In the genomic region with DNA sequence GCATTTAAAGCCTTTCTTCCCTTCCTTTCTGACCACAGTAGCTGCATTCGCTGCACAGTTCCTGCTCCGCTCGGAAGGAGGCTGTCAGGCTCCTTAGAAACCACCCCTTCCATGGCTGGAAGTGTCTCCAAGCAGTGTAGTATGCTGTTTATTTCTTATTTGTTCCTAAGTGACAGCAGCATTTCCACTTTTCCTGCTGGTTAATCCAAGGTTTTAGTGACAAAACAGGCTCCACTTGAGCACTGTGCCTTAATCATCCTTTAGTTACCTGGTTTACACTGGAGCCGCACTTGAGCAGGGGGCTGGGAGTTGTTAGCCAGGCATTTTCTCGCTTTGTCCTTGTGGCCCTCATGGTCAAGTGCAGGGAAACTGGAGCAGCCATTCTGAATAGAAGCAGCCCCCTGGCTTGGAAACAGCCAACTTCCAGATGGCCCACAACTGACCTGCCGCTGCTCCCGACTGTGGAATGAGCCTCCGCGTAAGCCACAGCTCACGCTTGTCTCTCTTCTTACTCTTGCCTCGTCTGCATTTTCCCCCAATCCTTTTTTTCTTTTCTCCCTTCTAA, we compare ENCODE assay signal across 17 cellular contexts.
DNase-seq lines count a peak whose midpoint lies in the region; ATAC-seq and TF ChIP-seq lines count a peak whose summit lies in the region.
"Had no signal": no experiment of that assay in that cellular context is flagged by ENCODE, and none has a peak within 500 bp of the region (broad histone marks: within the 10 kb centered on the region; RNA-seq: fewer than 3 reads in every experiment).

No MANE protein-coding gene starts in this region.

- H3K36me3 Mint-ChIP-seq in endothelial cell (ENCODE audit: low read depth, unreplicated experiment), result peaks cover 4% of the 10 kb centered on the region
- H3K36me3 Mint-ChIP-seq: CD8-positive, alpha-beta T cell had no signal

- DNase-seq in NCI-H748 (lab: John Stamatoyannopoulos, UW; ENCODE audit: unreplicated experiment) (peak; percentile 56), NCI-H748 treated with DMSO at 0.1 percent for 48 hours (lab: John Stamatoyannopoulos, UW) (no peak), SK-MEL-5 (ENCODE audit: low read depth, low spot score) (peak; percentile 6), endothelial cell (ENCODE audit: low spot score) (no peak), retina (peak; percentile 66), substantia nigra (lab: John Stamatoyannopoulos, UW) (no peak), AG08396 (ENCODE audit: low spot score) (no peak)
- DNase-seq: CD8-positive, alpha-beta T cell; GF-D8; GM23248; HFFc6; NCI-H1092; NCI-H187 treated with DMSO at 0.1 percent for 48 hours; NCI-H82; SIG-M5 had no signal

- no peak overlapping the region for H3K27ac ChIP-seq in substantia nigra (ENCODE audit: low read depth, low read length, poor library complexity, severe bottlenecking)
- H3K27ac ChIP-seq: GM23248 had no signal

- H3K27me3 Mint-ChIP-seq in endothelial cell (ENCODE audit: unreplicated experiment), result peaks cover 2% of the 10 kb centered on the region
- H3K27me3 Mint-ChIP-seq: B cell had no signal

- in situ Hi-C loops in SK-MEL-5 (cut with HindIII; ENCODE audit: low pct_unique_long_range_greater_than_20kb, low sequenced_read_pairs), result no loop called here

- H3K4me1 Mint-ChIP-seq in endothelial cell (ENCODE audit: unreplicated experiment), result peaks cover 36% of the 10 kb centered on the region
- H3K4me1 Mint-ChIP-seq: B cell had no signal

- no peak for ATAC-seq in GM21825 (IDR thresholded peaks at IDR 0.05; ENCODE audit: unreplicated experiment)
- ATAC-seq: CD8-positive, alpha-beta T cell had no signal

- peak overlapping the region; percentile 61 for H3K4me3 Mint-ChIP-seq in endothelial cell (ENCODE audit: unreplicated experiment)
- H3K4me3 Mint-ChIP-seq: B cell; CD8-positive, alpha-beta T cell; HFFc6 had no signal

- H3K9me3 Mint-ChIP-seq in endothelial cell (ENCODE audit: unreplicated experiment), result no peaks in the 10 kb centered on the region
- H3K9me3 Mint-ChIP-seq: HFFc6 had no signal

- peak overlapping the region; percentile 24 for H3K27ac Mint-ChIP-seq in endothelial cell (ENCODE audit: unreplicated experiment)
- H3K27ac Mint-ChIP-seq: B cell; CD8-positive, alpha-beta T cell; HFFc6 had no signal

- no peak for TF ChIP-seq CTCF in endothelial cell (IDR thresholded peaks at IDR 0.05; ENCODE audit: unreplicated experiment)

Comparison
In these comparisons a context has a peak if more than half of its experiments do, and no peak if none do; other contexts are left out.
1. DNase-seq: peak in NCI-H748 (single experiment), SK-MEL-5 (single experiment) and retina (single experiment); none in NCI-H748 treated with DMSO at 0.1 percent for 48 hours (single experiment), endothelial cell (single experiment), substantia nigra (0 of 49) and AG08396 (single experiment).